1 cellular context compared by ENCODE assay signal in genomic region chr14:49623941-49624806, GRCh38.
TF ChIP-seq lines count a peak whose summit lies in the region.

No MANE protein-coding gene starts in this region.

TF ChIP-seq in liver, 16 proteins besides CTCF, POLR2A, EP300 and RAD21:
- no peak for TF ChIP-seq ATF3 (IDR thresholded peaks at IDR 0.05)
- TF ChIP-seq EGR1 (IDR thresholded peaks at IDR 0.05; ENCODE audit: low read depth in 2 of 2): no peak
- peak; percentile 28 to 50 for TF ChIP-seq HNF4A (conservative IDR thresholded peaks at IDR 0.05)
- no peak for TF ChIP-seq REST (IDR thresholded peaks at IDR 0.05)
- TF ChIP-seq SP1 (IDR thresholded peaks at IDR 0.05): peak; percentile 15
- TF ChIP-seq NR2F2 (IDR thresholded peaks at IDR 0.05): no peak
